Comparison of ENCODE assay signal across 13 cellular contexts in the genomic region with DNA sequence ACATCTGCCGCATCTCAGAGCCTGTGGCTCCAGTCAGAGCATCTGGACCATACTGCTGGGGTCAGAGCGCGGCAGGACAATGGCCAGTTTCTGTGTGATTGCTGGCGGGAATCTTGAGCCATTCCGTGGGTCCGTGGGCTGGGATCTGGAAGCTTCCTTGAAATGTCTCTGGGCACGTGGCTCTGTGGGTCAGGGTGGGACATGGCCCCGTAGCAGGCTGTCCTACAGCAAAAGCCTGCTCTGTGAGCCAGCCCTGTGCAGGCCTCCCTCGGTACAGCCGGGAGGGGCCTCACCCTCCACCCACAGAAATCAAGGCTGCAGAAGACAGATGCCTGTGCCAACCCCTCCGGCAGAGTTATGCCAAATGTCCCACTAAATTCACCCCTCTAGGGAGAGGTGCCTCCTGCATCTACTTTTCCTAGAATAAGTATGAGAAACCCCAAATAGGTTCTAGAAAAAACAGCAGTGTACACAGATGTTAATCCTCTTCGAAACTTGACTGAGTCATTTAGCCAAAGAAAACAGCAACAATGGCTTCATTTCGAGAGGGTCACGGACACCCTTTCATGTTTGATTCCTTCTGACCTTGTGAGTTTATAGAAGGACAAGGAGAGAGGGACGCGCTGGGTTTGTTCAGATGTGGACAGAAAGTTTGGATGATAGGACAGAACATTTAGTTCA. TPM values are rescaled to one million over a fixed set of nuclear protein-coding genes. Genes with fewer than 3 reads are reported as not detected.
DNase-seq lines count a peak whose midpoint lies in the region; ATAC-seq and TF ChIP-seq lines count a peak whose summit lies in the region.
"Had no signal": no experiment of that assay in that cellular context is flagged by ENCODE, and none has a peak within 500 bp of the region (broad histone marks: within the 10 kb centered on the region; RNA-seq: fewer than 3 reads in every experiment).

No MANE protein-coding gene starts in this region.

- peaks cover 2% of the 10 kb centered on the region for H3K9me3 ChIP-seq in trophoblast cell (ENCODE audit: insufficient read depth, low read depth, low read length)
- H3K9me3 ChIP-seq: BE2C, gastrocnemius medialis had no signal

- peaks cover 21% of the 10 kb centered on the region for H3K79me2 ChIP-seq in trophoblast cell (ENCODE audit: control insufficient read depth, insufficient read depth, low read length, poor library complexity)

- H4K8ac ChIP-seq in trophoblast cell (ENCODE audit: low read depth, low read length): no peak overlapping the region

- no peak for ATAC-seq in GM18909 (IDR thresholded peaks at IDR 0.05; ENCODE audit: poor library complexity, unreplicated experiment)
- ATAC-seq: stimulated activated naive CD8-positive, alpha-beta T cell treated with anti-CD3 and anti-CD28 coated beads, Interleukin-15, amount 100 ng/mL, for 72 hours had no signal

- no peak overlapping the region for H3K4me2 ChIP-seq in trophoblast cell (ENCODE audit: low read length)

- H3K4me3 ChIP-seq in fibroblast of villous mesenchyme (ENCODE audit: low read depth, low read length) (no peak overlapping the region), trophoblast cell (ENCODE audit: low read depth, low read length) (no peak overlapping the region)
- H3K4me3 ChIP-seq: gastrocnemius medialis had no signal

- H3K18ac ChIP-seq in trophoblast cell (ENCODE audit: low read length): peak overlapping the region; percentile 58

- H3K9ac ChIP-seq in trophoblast cell (ENCODE audit: low read length): no peak overlapping the region

- DNase-seq in Daoy (ENCODE audit: low read depth) (peak; percentile 34), amniotic stem cell (lab: John Stamatoyannopoulos, UW) (peak; percentile 3), fibroblast of villous mesenchyme (ENCODE audit: low read depth) (peak; percentile 67), trophoblast cell (no peak), AG20443 (ENCODE audit: low spot score) (no peak), HK-2 (ENCODE audit: unreplicated experiment) (no peak), DMS79 (lab: John Stamatoyannopoulos, UW) (no peak)
- DNase-seq: BE2C; gastrocnemius medialis; MV-4-11; NCI-H748 treated with DMSO at 0.1 percent for 48 hours; stimulated activated naive CD8-positive, alpha-beta T cell treated with anti-CD3 and anti-CD28 coated beads, Interleukin-15, amount 100 ng/mL, for 72 hours had no signal

- peaks cover 12 to 17% of the 10 kb centered on the region in 2 experiments for H3K36me3 ChIP-seq in trophoblast cell (ENCODE audit: control insufficient read depth in 1 of 2, insufficient read depth in 2 of 2, low read length in 2 of 2)
- H3K36me3 ChIP-seq: BE2C, gastrocnemius medialis had no signal

- peak overlapping the region; percentile 21 for H3K14ac ChIP-seq in trophoblast cell (ENCODE audit: low read length)

- H3K4me1 ChIP-seq in trophoblast cell (ENCODE audit: control insufficient read depth in 1 of 2, insufficient read depth in 2 of 2, low read length in 2 of 2): peaks cover 36 to 42% of the 10 kb centered on the region in 2 experiments
- H3K4me1 ChIP-seq: BE2C, gastrocnemius medialis had no signal

- peak overlapping the region; percentile 47 for H2BK12ac ChIP-seq in trophoblast cell (ENCODE audit: low read length)

- no peaks in the 10 kb centered on the region for H3K27me3 ChIP-seq in trophoblast cell (ENCODE audit: insufficient read depth, low read length)
- H3K27me3 ChIP-seq: BE2C, gastrocnemius medialis had no signal

- WGBS in trophoblast cell (ENCODE audit: extremely low coverage, insufficient coverage, insufficient read length): no CpG with 5 or more reads among the region's 16 CpGs

- no peak overlapping the region for H4K12ac ChIP-seq in trophoblast cell (ENCODE audit: low read depth, low read length)

- H2BK120ac ChIP-seq in trophoblast cell (ENCODE audit: insufficient read depth, low read length, poor library complexity): peak overlapping the region; percentile 33

- no peak overlapping the region for H2AFZ ChIP-seq in trophoblast cell (ENCODE audit: insufficient read depth, low read length, poor library complexity)

- H3K27ac ChIP-seq in trophoblast cell (ENCODE audit: low read depth, low read length): no peak overlapping the region

- H2AK5ac ChIP-seq in trophoblast cell (ENCODE audit: low read length): peak overlapping the region; percentile 1

- no peak overlapping the region for H4K91ac ChIP-seq in trophoblast cell (ENCODE audit: low read depth, low read length)

- no peak overlapping the region for H3K4ac ChIP-seq in trophoblast cell (ENCODE audit: low read depth, low read length)

- peaks cover 36% of the 10 kb centered on the region for H3K79me1 ChIP-seq in trophoblast cell (ENCODE audit: low read length)

- no peak overlapping the region for H3K23ac ChIP-seq in trophoblast cell (ENCODE audit: low read length)

- H2BK5ac ChIP-seq in trophoblast cell (ENCODE audit: low read depth, low read length, poor library complexity): no peak overlapping the region

- TF ChIP-seq CTCF in fibroblast of villous mesenchyme (IDR thresholded peaks at IDR 0.05; ENCODE audit: insufficient read depth, low read depth, low read length): no peak

RNA-seq across cellular contexts. Expression of a gene that starts 27.8 kb away (rescaled TPM):
- total RNA-seq in Daoy (2014; rRNA removed; shearing (Covaris generic)): 29.5 and 38.9 TPM in 2 replicates
- 33.7 and 45.1 TPM in 2 replicates for total RNA-seq in fibroblast of villous mesenchyme
- 174 and 188 TPM in 2 replicates for polyA plus RNA-seq in trophoblast cell (2013)

Comparison
In these comparisons a context has a peak if more than half of its experiments do, and no peak if none do; other contexts are left out.
1. DNase-seq: peak in Daoy (single experiment), amniotic stem cell (single experiment) and fibroblast of villous mesenchyme (single experiment); none in trophoblast cell (0 of 2), AG20443 (single experiment), HK-2 (single experiment) and DMS79 (single experiment).